Comparison of ENCODE assay signal across 1 cellular context in the genomic region with DNA sequence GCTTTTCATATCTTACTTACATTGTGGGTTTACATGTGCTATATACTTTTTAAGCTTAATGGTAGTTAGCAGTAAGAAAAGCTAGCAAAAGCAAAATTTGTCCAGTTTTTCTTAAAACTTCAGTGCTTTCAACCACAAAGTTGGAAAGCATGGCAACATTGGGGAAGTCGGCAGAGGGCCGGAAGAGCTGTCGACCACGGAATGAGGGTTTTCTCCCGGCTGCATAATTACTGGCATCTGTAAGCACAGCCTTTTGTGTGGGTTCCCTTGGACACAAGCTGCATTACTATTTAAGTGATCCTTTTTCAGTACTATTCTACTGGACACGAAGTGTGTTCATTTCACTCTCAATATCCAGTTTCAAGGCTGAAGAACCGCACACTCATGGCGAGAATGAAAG.
TF ChIP-seq lines count a peak whose summit lies in the region.

No MANE protein-coding gene starts in this region.

TF ChIP-seq in HepG2, 621 proteins besides CTCF, POLR2A, EP300 and RAD21 (continued from another document):
- TF ChIP-seq, protein P1, sequence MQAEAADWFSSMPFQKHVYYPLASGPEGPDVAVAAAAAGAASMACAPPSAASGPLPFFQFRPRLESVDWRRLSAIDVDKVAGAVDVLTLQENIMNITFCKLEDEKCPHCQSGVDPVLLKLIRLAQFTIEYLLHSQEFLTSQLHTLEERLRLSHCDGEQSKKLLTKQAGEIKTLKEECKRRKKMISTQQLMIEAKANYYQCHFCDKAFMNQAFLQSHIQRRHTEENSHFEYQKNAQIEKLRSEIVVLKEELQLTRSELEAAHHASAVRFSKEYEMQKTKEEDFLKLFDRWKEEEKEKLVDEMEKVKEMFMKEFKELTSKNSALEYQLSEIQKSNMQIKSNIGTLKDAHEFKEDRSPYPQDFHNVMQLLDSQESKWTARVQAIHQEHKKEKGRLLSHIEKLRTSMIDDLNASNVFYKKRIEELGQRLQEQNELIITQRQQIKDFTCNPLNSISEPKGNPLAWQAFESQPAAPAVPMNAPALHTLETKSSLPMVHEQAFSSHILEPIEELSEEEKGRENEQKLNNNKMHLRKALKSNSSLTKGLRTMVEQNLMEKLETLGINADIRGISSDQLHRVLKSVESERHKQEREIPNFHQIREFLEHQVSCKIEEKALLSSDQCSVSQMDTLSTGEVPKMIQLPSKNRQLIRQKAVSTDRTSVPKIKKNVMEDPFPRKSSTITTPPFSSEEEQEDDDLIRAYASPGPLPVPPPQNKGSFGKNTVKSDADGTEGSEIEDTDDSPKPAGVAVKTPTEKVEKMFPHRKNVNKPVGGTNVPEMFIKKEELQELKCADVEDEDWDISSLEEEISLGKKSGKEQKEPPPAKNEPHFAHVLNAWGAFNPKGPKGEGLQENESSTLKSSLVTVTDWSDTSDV (CRISPR knock-in tag; IDR thresholded peaks at IDR 0.05), result no peak
- TF ChIP-seq NR1H2 (CRISPR knock-in tag; IDR thresholded peaks at IDR 0.05; ENCODE audit: borderline replicate concordance, low read depth) (no peak), THYN1 (CRISPR knock-in tag; IDR thresholded peaks at IDR 0.05; ENCODE audit: borderline replicate concordance, low read depth) (no peak)
TF ChIP-seq in HepG2: peak in this region for 0.
